ENCODE assay signal across 17 cellular contexts in genomic region chr14:86739761-86740160, GRCh38.
"Had no signal": no experiment of that assay in that cellular context is flagged by ENCODE, and none has a peak within 500 bp of the region (broad histone marks: within the 10 kb centered on the region; RNA-seq: fewer than 3 reads in every experiment).

No MANE protein-coding gene starts in this region.

- H3K9me3 ChIP-seq: ascending aorta, esophagus squamous epithelium, suprapubic skin, transverse colon, vagina had no signal

- H3K4me3 ChIP-seq: ascending aorta, esophagus squamous epithelium, left ventricle myocardium inferior, suprapubic skin, transverse colon, vagina had no signal

- ATAC-seq: stimulated activated naive CD8-positive, alpha-beta T cell treated with anti-CD3 and anti-CD28 coated beads, Interleukin-15, amount 100 ng/mL, for 72 hours had no signal

- H3K27me3 ChIP-seq: ascending aorta, esophagus squamous epithelium, suprapubic skin, transverse colon, vagina had no signal

- H3K27ac ChIP-seq: ascending aorta, esophagus squamous epithelium, left ventricle myocardium inferior, suprapubic skin, transverse colon, vagina had no signal

- FAIRE-seq: kidney, TTC549 had no signal

- H3K36me3 ChIP-seq: ascending aorta, esophagus squamous epithelium, left ventricle myocardium inferior, suprapubic skin, transverse colon, vagina had no signal

- DNase-seq: activated CD4-positive, alpha-beta T cell treated with anti-CD3 and anti-CD28 coated beads, Interleukin-2, amount 50 U/mL, for 48 hours; activated gamma-delta T cell; cerebellar nuclear complex; effector CD4-positive, alpha-beta T cell; esophagus squamous epithelium; hippocampal formation; kidney; left ventricle myocardium inferior; occipital lobe; posterior cingulate gyrus; retina; stimulated activated naive CD8-positive, alpha-beta T cell treated with anti-CD3 and anti-CD28 coated beads, Interleukin-15, amount 100 ng/mL, for 72 hours; transverse colon had no signal

- H3K4me1 ChIP-seq: ascending aorta, esophagus squamous epithelium, left ventricle myocardium inferior, suprapubic skin, transverse colon, vagina had no signal
